In genomic region chr1:81617308-81618027, GRCh38 we compare ENCODE assay signal across 18 cellular contexts.
A peak's percentile ranks its signal among the peaks of the same experiment; 100 is the strongest.
DNase-seq lines count a peak whose midpoint lies in the region; ATAC-seq and TF ChIP-seq lines count a peak whose summit lies in the region.
"Had no signal": no experiment of that assay in that cellular context is flagged by ENCODE, and none has a peak within 500 bp of the region (broad histone marks: within the 10 kb centered on the region; RNA-seq: fewer than 3 reads in every experiment).

No MANE protein-coding gene starts in this region.

- H3K27me3 ChIP-seq in left ventricle myocardium inferior (ENCODE audit: low read depth) = no peaks in the 10 kb centered on the region
- no peaks in the 10 kb centered on the region for H3K27me3 ChIP-seq in CD4-positive, alpha-beta memory T cell (ENCODE audit: insufficient read depth, low read length)
- H3K27me3 ChIP-seq: pancreas, upper lobe of left lung had no signal

- H3K4me3 ChIP-seq in left ventricle myocardium inferior (no peak overlapping the region), NB4 (ENCODE audit: low read depth, low read length) (no peak overlapping the region), epithelial cell of proximal tubule (ENCODE audit: low read depth, low read length) (no peak overlapping the region), skeletal muscle cell (ENCODE audit: low read depth, low read length) (no peak overlapping the region)
- no peak overlapping the region for H3K4me3 ChIP-seq in CD4-positive, alpha-beta memory T cell (ENCODE audit: low read length in 2 of 2)
- H3K4me3 ChIP-seq: pancreas, upper lobe of left lung had no signal

- no peaks in the 10 kb centered on the region for H3K4me1 ChIP-seq in left ventricle myocardium inferior
- no peaks in the 10 kb centered on the region for H3K4me1 ChIP-seq in CD4-positive, alpha-beta memory T cell (ENCODE audit: insufficient read depth, low read length)
- H3K4me1 ChIP-seq: pancreas, upper lobe of left lung had no signal

- CTCF ChIA-PET in activated CD4-positive, alpha-beta memory T cell treated with anti-CD3 and anti-CD28 coated beads, Interleukin-2, amount 10 ng/mL, durations not matched to agents 7 days and 5 days (lab: Charles Lee) = no interaction called here
- CTCF ChIA-PET in CD4-positive, alpha-beta memory T cell (lab: Charles Lee; ENCODE audit: partially characterized antibody) = no interaction called here

- H3K27ac Mint-ChIP-seq in activated CD4-positive, alpha-beta memory T cell treated with anti-CD3 and anti-CD28 coated beads, Interleukin-2, amount 10 ng/mL, durations not matched to agents 7 days and 5 days = no peak overlapping the region
- no peak overlapping the region for H3K27ac Mint-ChIP-seq in CD4-positive, alpha-beta memory T cell

- intact Hi-C loops in Right ventricle myocardium inferior (cut with DNase I) (no loop called here), left ventricle myocardium inferior (cut with micrococcal nuclease) (no loop called here)
- intact Hi-C loops in CD4-positive, alpha-beta memory T cell (cut with micrococcal nuclease) = no loop called here

- H3K9me3 ChIP-seq in left ventricle myocardium inferior (replicated peaks) = peaks cover 3% of the 10 kb centered on the region
- H3K9me3 ChIP-seq in CD4-positive, alpha-beta memory T cell (ENCODE audit: control insufficient read depth in 1 of 2, low read length in 2 of 2) = no peaks in the 10 kb centered on the region
- H3K9me3 ChIP-seq: pancreas had no signal

- H3K9me3 Mint-ChIP-seq in activated CD4-positive, alpha-beta memory T cell treated with anti-CD3 and anti-CD28 coated beads, Interleukin-2, amount 10 ng/mL, durations not matched to agents 7 days and 5 days = peaks cover 15% of the 10 kb centered on the region
- H3K9me3 Mint-ChIP-seq in CD4-positive, alpha-beta memory T cell = peaks cover 2 to 14% (median 5%) of the 10 kb centered on the region in 8 donors

- H3K27ac ChIP-seq in left ventricle myocardium inferior (replicated peaks) = no peak overlapping the region
- no peak overlapping the region for H3K27ac ChIP-seq in CD4-positive, alpha-beta memory T cell (ENCODE audit: low read depth, low read length)
- H3K27ac ChIP-seq: epithelial cell of prostate, pancreas, upper lobe of left lung had no signal

- no peaks in the 10 kb centered on the region for H3K27me3 Mint-ChIP-seq in activated CD4-positive, alpha-beta memory T cell treated with anti-CD3 and anti-CD28 coated beads, Interleukin-2, amount 10 ng/mL, durations not matched to agents 7 days and 5 days
- H3K27me3 Mint-ChIP-seq in CD4-positive, alpha-beta memory T cell = no peaks in the 10 kb centered on the region

- no peaks in the 10 kb centered on the region for H3K4me1 Mint-ChIP-seq in activated CD4-positive, alpha-beta memory T cell treated with anti-CD3 and anti-CD28 coated beads, Interleukin-2, amount 10 ng/mL, durations not matched to agents 7 days and 5 days
- H3K4me1 Mint-ChIP-seq in CD4-positive, alpha-beta memory T cell = no peaks in the 10 kb centered on the region

- POLR2A ChIA-PET in activated CD4-positive, alpha-beta memory T cell treated with anti-CD3 and anti-CD28 coated beads, Interleukin-2, amount 10 ng/mL, durations not matched to agents 7 days and 5 days (lab: Charles Lee) = no interaction called here
- POLR2A ChIA-PET in CD4-positive, alpha-beta memory T cell (lab: Charles Lee; ENCODE audit: partially characterized antibody) = no interaction called here

- ATAC-seq in Right ventricle myocardium inferior (peak; percentile 44), HG03108 (IDR thresholded peaks at IDR 0.05; ENCODE audit: unreplicated experiment) (no peak)
- ATAC-seq: pancreas, WTC11 had no signal

- H3K4me3 Mint-ChIP-seq in activated CD4-positive, alpha-beta memory T cell treated with anti-CD3 and anti-CD28 coated beads, Interleukin-2, amount 10 ng/mL, durations not matched to agents 7 days and 5 days = no peak overlapping the region
- H3K4me3 Mint-ChIP-seq in CD4-positive, alpha-beta memory T cell = no peak overlapping the region
- H3K4me3 Mint-ChIP-seq: WTC11 had no signal

- H3K36me3 Mint-ChIP-seq in activated CD4-positive, alpha-beta memory T cell treated with anti-CD3 and anti-CD28 coated beads, Interleukin-2, amount 10 ng/mL, durations not matched to agents 7 days and 5 days (ENCODE audit: low read depth) = no peaks in the 10 kb centered on the region
- H3K36me3 Mint-ChIP-seq in CD4-positive, alpha-beta memory T cell = no peaks in the 10 kb centered on the region

- DNase-seq in Right ventricle myocardium inferior (ENCODE audit: missing footprints) = no peak
- DNase-seq in left ventricle myocardium inferior = no peak
- DNase-seq in NB4 (ENCODE audit: low read depth) = peak; percentile 34
- DNase-seq in epithelial cell of proximal tubule (ENCODE audit: low read depth) = no peak
- peak; percentile 60 for DNase-seq in skeletal muscle cell (ENCODE audit: low read depth)
- no peak for DNase-seq in activated CD4-positive, alpha-beta memory T cell treated with anti-CD3 and anti-CD28 coated beads, Interleukin-2, amount 10 ng/mL, durations not matched to agents 7 days and 5 days
- DNase-seq in CD4-positive, alpha-beta memory T cell = no peak
- DNase-seq: COR-L47; KG1; NCI-H1694; NCI-H524; pancreas; stimulated activated CD4-positive, alpha-beta T cell treated with anti-CD3 and anti-CD28 coated beads, Interleukin-12 subunit alpha, Interleukin-12 subunit beta, amount 100 ng/mL, for 4 hours; stimulated activated naive CD4-positive, alpha-beta T cell treated with Interleukin-2 at 50 U/mL for 16 hours; upper lobe of left lung had no signal

- H3K36me3 ChIP-seq in left ventricle myocardium inferior = no peaks in the 10 kb centered on the region
- H3K36me3 ChIP-seq in CD4-positive, alpha-beta memory T cell (ENCODE audit: insufficient read depth, low read length) = no peaks in the 10 kb centered on the region
- H3K36me3 ChIP-seq: pancreas, upper lobe of left lung had no signal

- TF ChIP-seq CTCF in left ventricle myocardium inferior (IDR thresholded peaks at IDR 0.05; ENCODE audit: borderline replicate concordance) (no peak), NB4 (IDR thresholded peaks at IDR 0.05; ENCODE audit: low read depth, low read length) (no peak), epithelial cell of proximal tubule (conservative IDR thresholded peaks at IDR 0.05; ENCODE audit: low read depth, low read length) (peak; percentile 28)

- TF ChIP-seq POLR2A in NB4 (IDR thresholded peaks at IDR 0.05; ENCODE audit: extremely low read depth, insufficient read length) = no peak

Comparison
In these comparisons a context has a peak if more than half of its experiments do, and no peak if none do; other contexts are left out.
1. DNase-seq: peak in NB4 (single experiment) and skeletal muscle cell (single experiment); none in Right ventricle myocardium inferior (single experiment), left ventricle myocardium inferior (single experiment), epithelial cell of proximal tubule (single experiment), activated CD4-positive, alpha-beta memory T cell treated with anti-CD3 and anti-CD28 coated beads, Interleukin-2, amount 10 ng/mL, durations not matched to agents 7 days and 5 days (single experiment) and CD4-positive, alpha-beta memory T cell (0 of 5).